8 cellular contexts compared by ENCODE assay signal in genomic region chr20:17681741-17682102, GRCh38. TPM values are rescaled to one million over a fixed set of nuclear protein-coding genes. Genes with fewer than 3 reads are reported as not detected.
DNase-seq lines count a peak whose midpoint lies in the region; ATAC-seq, FAIRE-seq and TF ChIP-seq lines count a peak whose summit lies in the region.

No MANE protein-coding gene starts in this region.

- peaks cover 33% of the 10 kb centered on the region for H3K4me1 ChIP-seq in ACC112 (ENCODE audit: control insufficient read depth, insufficient read depth, low read length, unreplicated experiment)

- H3K79me2 ChIP-seq in ACC112 (ENCODE audit: control insufficient read depth, insufficient read depth, low read length, unreplicated experiment) = peaks cover 51% of the 10 kb centered on the region

- peaks cover 23 to 30% of the 10 kb centered on the region in 2 donors for H3K27me3 Mint-ChIP-seq in natural killer cell treated with Interleukin-12 subunit alpha and Interleukin-12 subunit beta and Interleukin-15 and Interleukin-18, amount 100 ng/mL, for 72 hours

- no peaks in the 10 kb centered on the region for H3K9me3 Mint-ChIP-seq in natural killer cell treated with Interleukin-12 subunit alpha and Interleukin-12 subunit beta and Interleukin-15 and Interleukin-18, amount 100 ng/mL, for 72 hours

- TF ChIP-seq CTCF in bronchial epithelial cell (IDR thresholded peaks at IDR 0.05; ENCODE audit: insufficient read depth, low read length, severe bottlenecking) = no peak

- ATAC-seq in GM19351 (IDR thresholded peaks at IDR 0.05; ENCODE audit: unreplicated experiment) = peak; percentile 4
- peak; percentile 7 for ATAC-seq in HG03521 (IDR thresholded peaks at IDR 0.05; ENCODE audit: unreplicated experiment)
- peak; percentile 7 to 14 for ATAC-seq in natural killer cell treated with Interleukin-12 subunit alpha and Interleukin-12 subunit beta and Interleukin-15 and Interleukin-18, amount 100 ng/mL, for 72 hours

- H3K27me3 ChIP-seq in ACC112 (ENCODE audit: insufficient read depth, low read length) = peaks cover 31% of the 10 kb centered on the region
- H3K27me3 ChIP-seq in bronchial epithelial cell (ENCODE audit: control insufficient read depth, insufficient read depth, low read length) = peaks cover 22% of the 10 kb centered on the region

- peak overlapping the region; percentile 66 to 77 for H3K27ac Mint-ChIP-seq in natural killer cell treated with Interleukin-12 subunit alpha and Interleukin-12 subunit beta and Interleukin-15 and Interleukin-18, amount 100 ng/mL, for 72 hours

- H2AFZ ChIP-seq in ACC112 (ENCODE audit: low read length, unreplicated experiment) = no peak overlapping the region

- peaks cover 28 to 33% of the 10 kb centered on the region in 2 donors for H3K4me1 Mint-ChIP-seq in natural killer cell treated with Interleukin-12 subunit alpha and Interleukin-12 subunit beta and Interleukin-15 and Interleukin-18, amount 100 ng/mL, for 72 hours (ENCODE audit: low read depth in 2 of 2)

- no peaks in the 10 kb centered on the region for H3K36me3 Mint-ChIP-seq in natural killer cell treated with Interleukin-12 subunit alpha and Interleukin-12 subunit beta and Interleukin-15 and Interleukin-18, amount 100 ng/mL, for 72 hours

- H3K4me3 ChIP-seq in ACC112 (ENCODE audit: low read depth, low read length) (peak overlapping the region; percentile 80), bronchial epithelial cell (ENCODE audit: low read depth, low read length) (peak overlapping the region; percentile 91)

- FAIRE-seq in bronchial epithelial cell (lab: Jason Lieb, UNC) = no peak

- H3K36me3 ChIP-seq in ACC112 (ENCODE audit: insufficient read depth, low read length) (peaks cover 20% of the 10 kb centered on the region), bronchial epithelial cell (ENCODE audit: control insufficient read depth, insufficient read depth, low read length) (peaks cover 3% of the 10 kb centered on the region)

- H3K27ac ChIP-seq in ACC112 (ENCODE audit: low read depth, low read length) = peak overlapping the region; percentile 70

- peak overlapping the region; percentile 85 for H3K4me3 Mint-ChIP-seq in natural killer cell treated with Interleukin-12 subunit alpha and Interleukin-12 subunit beta and Interleukin-15 and Interleukin-18, amount 100 ng/mL, for 72 hours

- DNase-seq in bronchial epithelial cell (ENCODE audit: low read depth) = no peak
- no peak for DNase-seq in natural killer cell treated with Interleukin-12 subunit alpha and Interleukin-12 subunit beta and Interleukin-15 and Interleukin-18, amount 100 ng/mL, for 72 hours (ENCODE audit: low spot score)
- DNase-seq in HPDE6-E6E7 (ENCODE audit: extremely low spot score) = no peak
- DNase-seq in NCI-H2107 treated with DMSO at 0.1 percent for 48 hours (lab: John Stamatoyannopoulos, UW; ENCODE audit: unreplicated experiment) = no peak
- no peak for DNase-seq in stimulated activated CD8-positive, alpha-beta memory T cell treated with anti-CD3 and anti-CD28 coated beads, Interleukin-4, amount 100 ng/mL, for 48 hours

RNA-seq across cellular contexts. Expression of gene RRBP1, which starts 0.3 kb away (rescaled TPM):
- 65.0 and 97.5 TPM in 2 replicates for total RNA-seq in bronchial epithelial cell
- total RNA-seq in natural killer cell treated with Interleukin-12 subunit alpha and Interleukin-12 subunit beta and Interleukin-15 and Interleukin-18, amount 100 ng/mL, for 72 hours = 100 to 1,000 TPM; 113 to 134 TPM

RNA-seq across cellular contexts. Expression of gene BANF2, which starts 18.0 kb away (rescaled TPM):
- not detected in 2 replicates for total RNA-seq in bronchial epithelial cell
- total RNA-seq in natural killer cell treated with Interleukin-12 subunit alpha and Interleukin-12 subunit beta and Interleukin-15 and Interleukin-18, amount 100 ng/mL, for 72 hours = not detected
